In the genomic region with DNA sequence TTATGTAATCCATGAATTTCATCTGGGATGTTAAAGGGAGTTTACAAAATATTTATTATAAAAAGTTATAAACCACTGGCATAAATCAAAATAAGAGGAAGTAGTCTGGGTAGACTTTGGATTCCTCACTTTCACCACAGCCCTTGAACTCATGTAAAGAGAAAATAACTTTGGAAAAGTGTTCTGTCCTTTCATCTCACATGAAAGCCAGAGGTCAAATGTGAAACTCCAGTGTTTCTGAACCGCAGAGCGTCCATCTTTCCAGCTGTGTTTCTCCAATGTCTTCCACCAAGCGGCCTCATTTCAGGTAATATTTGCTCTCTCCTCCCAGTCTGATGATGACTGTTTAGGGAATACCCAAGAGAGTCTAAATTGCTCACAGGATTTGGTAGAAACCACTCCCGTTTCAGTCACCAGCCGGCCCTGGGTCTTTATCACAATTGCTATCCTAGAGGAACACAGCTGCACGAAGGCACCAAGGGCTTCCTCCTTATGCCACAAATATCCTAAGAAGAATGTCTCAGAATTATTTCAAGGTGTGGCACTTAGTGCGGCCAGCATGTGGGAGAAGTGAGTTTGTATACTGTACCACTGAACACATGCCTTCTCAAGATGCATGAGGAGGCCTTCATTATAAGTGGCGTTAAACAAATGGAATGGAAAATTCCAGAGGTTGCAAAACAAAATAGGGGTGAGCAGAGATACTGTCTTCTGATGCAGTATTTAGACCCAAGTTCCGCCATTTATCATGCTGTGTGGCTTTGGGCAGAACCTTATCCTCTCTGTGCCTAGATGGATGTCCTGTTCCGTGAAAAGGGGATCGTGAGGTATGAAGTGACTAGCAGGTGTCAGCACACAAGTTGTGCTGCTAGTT, we compare ENCODE assay signal across 15 cellular contexts.
DNase-seq lines count a peak whose midpoint lies in the region; ATAC-seq and TF ChIP-seq lines count a peak whose summit lies in the region.
"Had no signal": no experiment of that assay in that cellular context is flagged by ENCODE, and none has a peak within 500 bp of the region (broad histone marks: within the 10 kb centered on the region; RNA-seq: fewer than 3 reads in every experiment).

No MANE protein-coding gene starts in this region.

- no peak overlapping the region for H3K4me3 ChIP-seq in HFF-Myc (replicated peaks; ENCODE audit: low read depth, low read length)
- no peak overlapping the region for H3K4me3 ChIP-seq in brain microvascular endothelial cell (ENCODE audit: low read depth, low read length)
- H3K4me3 ChIP-seq: BLaER1 treated with 17β-estradiol and CSF1 and Interleukin-3, amounts not matched to agents 10 nM and 100 nM; Peyer's patch had no signal

- no peak for ATAC-seq in natural killer cell treated with Interleukin-12 subunit alpha and Interleukin-12 subunit beta and Interleukin-15 and Interleukin-18, amount 100 ng/mL, for 72 hours

- DNase-seq in HFF-Myc (ENCODE audit: extremely low read depth, low read depth) (peak; percentile 37), NOMO-1 (lab: John Stamatoyannopoulos, UW; ENCODE audit: unreplicated experiment in 2 of 2) (peak; percentile 17 to 80), brain microvascular endothelial cell (no peak), glomerular visceral epithelial cell (ENCODE audit: extremely low spot score) (no peak), mucosa of gallbladder (ENCODE audit: low spot score) (no peak), epidermal melanocyte (ENCODE audit: insufficient read length, low spot score) (no peak)
- no peak for DNase-seq in natural killer cell treated with Interleukin-12 subunit alpha and Interleukin-12 subunit beta and Interleukin-15 and Interleukin-18, amount 100 ng/mL, for 72 hours (ENCODE audit: low spot score)
- DNase-seq: EL, HFFc6, Karpas-422, NCI-H345, SHP77 treated with DMSO at 0.1 percent for 48 hours had no signal

- H3K36me3 Mint-ChIP-seq in nephron (ENCODE audit: low read depth) = no peaks in the 10 kb centered on the region
- H3K36me3 Mint-ChIP-seq in natural killer cell treated with Interleukin-12 subunit alpha and Interleukin-12 subunit beta and Interleukin-15 and Interleukin-18, amount 100 ng/mL, for 72 hours = no peaks in the 10 kb centered on the region

- H3K36me3 ChIP-seq in brain microvascular endothelial cell (replicated peaks) = no peaks in the 10 kb centered on the region
- H3K36me3 ChIP-seq: BLaER1 treated with 17β-estradiol and CSF1 and Interleukin-3, amounts not matched to agents 10 nM and 100 nM; Peyer's patch had no signal

- no peak for TF ChIP-seq CTCF in HFF-Myc (IDR thresholded peaks at IDR 0.05; ENCODE audit: low read depth, low read length, missing control alignments)
- peak; percentile 3 for TF ChIP-seq CTCF in brain microvascular endothelial cell (IDR thresholded peaks at IDR 0.05; ENCODE audit: low read depth, low read length, missing control alignments)
- TF ChIP-seq CTCF in nephron (IDR thresholded peaks at IDR 0.05; ENCODE audit: unreplicated experiment in 3 of 3) = no peak

- in situ Hi-C loops in brain microvascular endothelial cell (cut with HindIII; ENCODE audit: low pct_ligation_motif_present, low sequenced_read_pairs) = no loop called here

- H3K4me1 Mint-ChIP-seq in nephron = peaks cover 41% of the 10 kb centered on the region
- H3K4me1 Mint-ChIP-seq in natural killer cell treated with Interleukin-12 subunit alpha and Interleukin-12 subunit beta and Interleukin-15 and Interleukin-18, amount 100 ng/mL, for 72 hours (ENCODE audit: low read depth in 2 of 2) = peaks cover 0 to 1% of the 10 kb centered on the region in 2 donors

- H3K27ac Mint-ChIP-seq in nephron = peak overlapping the region in 2 of 3 experiments; percentile 57 to 80
- H3K27ac Mint-ChIP-seq in natural killer cell treated with Interleukin-12 subunit alpha and Interleukin-12 subunit beta and Interleukin-15 and Interleukin-18, amount 100 ng/mL, for 72 hours = no peak overlapping the region
- H3K27ac Mint-ChIP-seq: HFFc6 had no signal

- H3K9me3 Mint-ChIP-seq in nephron = no peaks in the 10 kb centered on the region
- H3K9me3 Mint-ChIP-seq in natural killer cell treated with Interleukin-12 subunit alpha and Interleukin-12 subunit beta and Interleukin-15 and Interleukin-18, amount 100 ng/mL, for 72 hours = no peaks in the 10 kb centered on the region
- H3K9me3 Mint-ChIP-seq: HFFc6 had no signal

- no peaks in the 10 kb centered on the region for H3K27me3 ChIP-seq in brain microvascular endothelial cell (replicated peaks)
- H3K27me3 ChIP-seq: Peyer's patch had no signal

- H3K27me3 Mint-ChIP-seq in nephron (ENCODE audit: low read depth) = peaks cover 4% of the 10 kb centered on the region
- peaks cover 11 to 12% of the 10 kb centered on the region in 2 donors for H3K27me3 Mint-ChIP-seq in natural killer cell treated with Interleukin-12 subunit alpha and Interleukin-12 subunit beta and Interleukin-15 and Interleukin-18, amount 100 ng/mL, for 72 hours

- H3K27ac ChIP-seq in brain microvascular endothelial cell = no peak overlapping the region
- H3K27ac ChIP-seq: BLaER1 treated with 17β-estradiol and CSF1 and Interleukin-3, amounts not matched to agents 10 nM and 100 nM; Peyer's patch had no signal

- H3K4me3 Mint-ChIP-seq in nephron = no peak overlapping the region
- H3K4me3 Mint-ChIP-seq in natural killer cell treated with Interleukin-12 subunit alpha and Interleukin-12 subunit beta and Interleukin-15 and Interleukin-18, amount 100 ng/mL, for 72 hours = no peak overlapping the region
- H3K4me3 Mint-ChIP-seq: HFFc6 had no signal

Comparison
In these comparisons a context has a peak if more than half of its experiments do, and no peak if none do; other contexts are left out.
1. DNase-seq: peak in HFF-Myc (single experiment) and NOMO-1 (2 of 2); none in brain microvascular endothelial cell (single experiment), natural killer cell treated with Interleukin-12 subunit alpha and Interleukin-12 subunit beta and Interleukin-15 and Interleukin-18, amount 100 ng/mL, for 72 hours (single experiment), glomerular visceral epithelial cell (single experiment), mucosa of gallbladder (single experiment) and epidermal melanocyte (single experiment).
2. H3K27ac Mint-ChIP-seq: peak in nephron (2 of 3); none in natural killer cell treated with Interleukin-12 subunit alpha and Interleukin-12 subunit beta and Interleukin-15 and Interleukin-18, amount 100 ng/mL, for 72 hours (0 of 2).